ENCODE assay signal across 8 cellular contexts in genomic region chr12:122752464-122753212, GRCh38. TPM values are rescaled to one million over a fixed set of nuclear protein-coding genes. Genes with fewer than 3 reads are reported as not detected.
DNase-seq lines count a peak whose midpoint lies in the region; ATAC-seq lines count a peak whose summit lies in the region.

Gene DENR (plus strand): TSS chr12:122752824. CDS start chr12:122753702, 878 bp downstream.

- no peaks in the 10 kb centered on the region for H3K27me3 Mint-ChIP-seq in dendritic cell treated with granulocyte-macrophage colony-stimulating factor and Interleukin-4, amounts not matched to agents 40 ng/mL and 50 ng/mL, for 4 days

- ATAC-seq in GM19372 (IDR thresholded peaks at IDR 0.05; ENCODE audit: low read depth, unreplicated experiment) (peak; percentile 97), HG03558 (IDR thresholded peaks at IDR 0.05; ENCODE audit: extremely low read depth, unreplicated experiment) (peak; percentile 85), left lobe of liver (peak; percentile 99)

- H3K4me1 Mint-ChIP-seq in dendritic cell treated with granulocyte-macrophage colony-stimulating factor and Interleukin-4, amounts not matched to agents 40 ng/mL and 50 ng/mL, for 4 days (ENCODE audit: low read depth) = peaks cover 56% of the 10 kb centered on the region

- no peaks in the 10 kb centered on the region for H3K9me3 Mint-ChIP-seq in dendritic cell treated with granulocyte-macrophage colony-stimulating factor and Interleukin-4, amounts not matched to agents 40 ng/mL and 50 ng/mL, for 4 days

- H3K36me3 Mint-ChIP-seq in dendritic cell treated with granulocyte-macrophage colony-stimulating factor and Interleukin-4, amounts not matched to agents 40 ng/mL and 50 ng/mL, for 4 days (ENCODE audit: low read depth) = peaks cover 53% of the 10 kb centered on the region

- peak; percentile 99 for DNase-seq in CD1c-positive myeloid dendritic cell (ENCODE audit: extremely low spot score)
- peak; percentile 99 for DNase-seq in NCI-H748 (lab: John Stamatoyannopoulos, UW; ENCODE audit: unreplicated experiment)
- peak; percentile 98 to 99 for DNase-seq in activated CD4-positive, alpha-beta T cell treated with anti-CD3 and anti-CD28 coated beads, Interleukin-2, amount 50 U/mL, for 24 hours (ENCODE audit: low read depth in 1 of 2, low spot score in 1 of 2)
- DNase-seq in left lobe of liver (ENCODE audit: low spot score) = peak; percentile 99
- DNase-seq in stimulated activated CD4-positive, alpha-beta T cell treated with anti-CD3 and anti-CD28 coated beads, Interleukin-2, amount 100 ng/mL, for 4 hours (ENCODE audit: low read depth) = peak; percentile 99

- H3K27ac Mint-ChIP-seq in dendritic cell treated with granulocyte-macrophage colony-stimulating factor and Interleukin-4, amounts not matched to agents 40 ng/mL and 50 ng/mL, for 4 days = peak within 1 kb of the TSS; percentile 90

- intact Hi-C loops in dendritic cell treated with granulocyte-macrophage colony-stimulating factor and Interleukin-4, amounts not matched to agents 40 ng/mL and 50 ng/mL, for 4 days (cut with micrococcal nuclease) = loop anchor here (1.0 kb wide), 1 partner anchor 114 kb away; no protein-coding TSS in a partner anchor

- peak within 1 kb of the TSS; percentile 94 for H3K4me3 Mint-ChIP-seq in dendritic cell treated with granulocyte-macrophage colony-stimulating factor and Interleukin-4, amounts not matched to agents 40 ng/mL and 50 ng/mL, for 4 days

RNA-seq across cellular contexts. Expression of gene DENR, which starts in this region (rescaled TPM):
- total RNA-seq in left lobe of liver = 12.7 TPM

Comparison
In these comparisons a context has a peak if more than half of its experiments do, and no peak if none do; other contexts are left out.
1. Peak in every context shown above with its lines: DNase-seq and ATAC-seq.